In genomic region chr1:45303582-45304310, GRCh38 we compare ENCODE assay signal across 8 cellular contexts. TPM values are rescaled to one million over a fixed set of nuclear protein-coding genes. Genes with fewer than 3 reads are reported as not detected.
DNase-seq lines count a peak whose midpoint lies in the region; ATAC-seq lines count a peak whose summit lies in the region.

No MANE protein-coding gene starts in this region.

- H3K27me3 Mint-ChIP-seq in activated CD4-positive, alpha-beta T cell treated with anti-CD3 and anti-CD28 coated beads, Interleukin-2, amount 10 ng/mL, durations not matched to agents 24 days and 14 days, result no peaks in the 10 kb centered on the region

- H3K36me3 Mint-ChIP-seq in activated CD4-positive, alpha-beta T cell treated with anti-CD3 and anti-CD28 coated beads, Interleukin-2, amount 10 ng/mL, durations not matched to agents 24 days and 14 days (ENCODE audit: low read depth), result no peaks in the 10 kb centered on the region

- H3K4me3 Mint-ChIP-seq in activated CD4-positive, alpha-beta T cell treated with anti-CD3 and anti-CD28 coated beads, Interleukin-2, amount 10 ng/mL, durations not matched to agents 24 days and 14 days, result peak overlapping the region; percentile 96

- no peaks in the 10 kb centered on the region for H3K9me3 Mint-ChIP-seq in activated CD4-positive, alpha-beta T cell treated with anti-CD3 and anti-CD28 coated beads, Interleukin-2, amount 10 ng/mL, durations not matched to agents 24 days and 14 days

- DNase-seq in C1 segment of cervical spinal cord (lab: John Stamatoyannopoulos, UW) (peak; percentile 88 to 98 (median 96)), GM19240 (ENCODE audit: insufficient read length, low spot score) (peak; percentile 87), NCI-H524 treated with DMSO at 0.1 percent for 48 hours (lab: John Stamatoyannopoulos, UW) (peak; percentile 39), cortex of kidney (lab: John Stamatoyannopoulos, UW) (peak; percentile 53), left lobe of liver (ENCODE audit: low spot score) (peak; percentile 98)
- peak; percentile 97 for DNase-seq in activated CD4-positive, alpha-beta T cell treated with anti-CD3 and anti-CD28 coated beads, Interleukin-2, amount 10 ng/mL, durations not matched to agents 24 days and 14 days
- peak; percentile 98 to 99 for DNase-seq in stimulated activated CD4-positive, alpha-beta T cell treated with anti-CD3 and anti-CD28 coated beads, Interleukin-2, amount 100 ng/mL, for 24 hours

- peak overlapping the region; percentile 97 for H3K27ac Mint-ChIP-seq in activated CD4-positive, alpha-beta T cell treated with anti-CD3 and anti-CD28 coated beads, Interleukin-2, amount 10 ng/mL, durations not matched to agents 24 days and 14 days

- peak; percentile 66 for ATAC-seq in HG03460 (IDR thresholded peaks at IDR 0.05; ENCODE audit: unreplicated experiment)
- peak; percentile 92 for ATAC-seq in left lobe of liver

- intact Hi-C loops in activated CD4-positive, alpha-beta T cell treated with anti-CD3 and anti-CD28 coated beads, Interleukin-2, amount 10 ng/mL, durations not matched to agents 24 days and 14 days (cut with micrococcal nuclease), result loop anchor here (1.0 to 5.0 kb wide), 11 partner anchors 23 to 573 kb away; partner anchors contain the start of genes CCDC163, EIF2B3, HPDL and MMACHC

- H3K4me1 Mint-ChIP-seq in activated CD4-positive, alpha-beta T cell treated with anti-CD3 and anti-CD28 coated beads, Interleukin-2, amount 10 ng/mL, durations not matched to agents 24 days and 14 days, result peaks cover 39% of the 10 kb centered on the region

RNA-seq across cellular contexts. Expression of gene HPDL, which starts 22.9 kb away (rescaled TPM):
- 39.6 and 39.8 TPM in 2 replicates for total RNA-seq in activated CD4-positive, alpha-beta T cell treated with anti-CD3 and anti-CD28 coated beads, Interleukin-2, amount 10 ng/mL, durations not matched to agents 24 days and 14 days
- total RNA-seq in left lobe of liver, result not detected

RNA-seq across cellular contexts. Expression of gene TOE1, which starts 36.2 kb away (rescaled TPM):
- total RNA-seq in activated CD4-positive, alpha-beta T cell treated with anti-CD3 and anti-CD28 coated beads, Interleukin-2, amount 10 ng/mL, durations not matched to agents 24 days and 14 days, result 38.2 and 44.8 TPM in 2 replicates
- total RNA-seq in left lobe of liver, result 4.3 TPM

RNA-seq across cellular contexts. Expression of gene MUTYH, which starts 36.5 kb away (rescaled TPM):
- total RNA-seq in activated CD4-positive, alpha-beta T cell treated with anti-CD3 and anti-CD28 coated beads, Interleukin-2, amount 10 ng/mL, durations not matched to agents 24 days and 14 days, result 55.6 and 57.0 TPM in 2 replicates
- 11.8 TPM for total RNA-seq in left lobe of liver

Comparison
In these comparisons a context has a peak if more than half of its experiments do, and no peak if none do; other contexts are left out.
1. Peak in every context shown above with its lines: DNase-seq and ATAC-seq.
2. DNase-seq: peak in every context shown above with its lines; median percentile 98 in stimulated activated CD4-positive, alpha-beta T cell treated with anti-CD3 and anti-CD28 coated beads, Interleukin-2, amount 100 ng/mL, for 24 hours; 98 in left lobe of liver; 97 in activated CD4-positive, alpha-beta T cell treated with anti-CD3 and anti-CD28 coated beads, Interleukin-2, amount 10 ng/mL, durations not matched to agents 24 days and 14 days; 96 in C1 segment of cervical spinal cord; 87 in GM19240; 53 in cortex of kidney; 39 in NCI-H524 treated with DMSO at 0.1 percent for 48 hours.
3. RNA of gene HPDL, which starts 22.9 kb away (total RNA-seq): 39.6 to 39.8 TPM in activated CD4-positive, alpha-beta T cell treated with anti-CD3 and anti-CD28 coated beads, Interleukin-2, amount 10 ng/mL, durations not matched to agents 24 days and 14 days; not detected in left lobe of liver (single experiment); every median in the first group is over 10 times any median in the second.